In genomic region chr2:8541223-8541622, GRCh38 we compare ENCODE assay signal across 15 cellular contexts.
DNase-seq lines count a peak whose midpoint lies in the region; ATAC-seq and TF ChIP-seq lines count a peak whose summit lies in the region.
"Had no signal": no experiment of that assay in that cellular context is flagged by ENCODE, and none has a peak within 500 bp of the region (broad histone marks: within the 10 kb centered on the region; RNA-seq: fewer than 3 reads in every experiment).

No MANE protein-coding gene starts in this region.

- TF ChIP-seq CTCF in upper lobe of right lung (IDR thresholded peaks at IDR 0.05), result no peak

- peak overlapping the region; percentile 2 for H3K4me3 Mint-ChIP-seq in activated T-cell treated with anti-CD3 and anti-CD28 coated beads, Interleukin-2, amount 50 U/mL, for 4 hours
- no peak overlapping the region for H3K4me3 Mint-ChIP-seq in dendritic cell treated with granulocyte-macrophage colony-stimulating factor and Interleukin-4, amounts not matched to agents 40 ng/mL and 50 ng/mL, for 4 days
- peak overlapping the region; percentile 80 for H3K4me3 Mint-ChIP-seq in stimulated activated effector memory CD8-positive, alpha-beta T cell treated with anti-CD3 and anti-CD28 coated beads, Interleukin-12 subunit alpha, Interleukin-12 subunit beta, amount 100 ng/mL, for 72 hours

- no peaks in the 10 kb centered on the region for H3K9me3 Mint-ChIP-seq in activated T-cell treated with anti-CD3 and anti-CD28 coated beads, Interleukin-2, amount 50 U/mL, for 4 hours
- H3K9me3 Mint-ChIP-seq in dendritic cell treated with granulocyte-macrophage colony-stimulating factor and Interleukin-4, amounts not matched to agents 40 ng/mL and 50 ng/mL, for 4 days, result no peaks in the 10 kb centered on the region
- no peaks in the 10 kb centered on the region for H3K9me3 Mint-ChIP-seq in stimulated activated effector memory CD8-positive, alpha-beta T cell treated with anti-CD3 and anti-CD28 coated beads, Interleukin-12 subunit alpha, Interleukin-12 subunit beta, amount 100 ng/mL, for 72 hours

- H3K4me3 ChIP-seq in SJCRH30, result no peak overlapping the region
- no peak overlapping the region for H3K4me3 ChIP-seq in upper lobe of right lung
- H3K4me3 ChIP-seq: sigmoid colon, uterus had no signal

- H3K4me1 Mint-ChIP-seq in activated T-cell treated with anti-CD3 and anti-CD28 coated beads, Interleukin-2, amount 50 U/mL, for 4 hours (ENCODE audit: low read depth), result peaks cover 85% of the 10 kb centered on the region
- peaks cover 100% of the 10 kb centered on the region for H3K4me1 Mint-ChIP-seq in dendritic cell treated with granulocyte-macrophage colony-stimulating factor and Interleukin-4, amounts not matched to agents 40 ng/mL and 50 ng/mL, for 4 days (ENCODE audit: low read depth)
- H3K4me1 Mint-ChIP-seq in stimulated activated effector memory CD8-positive, alpha-beta T cell treated with anti-CD3 and anti-CD28 coated beads, Interleukin-12 subunit alpha, Interleukin-12 subunit beta, amount 100 ng/mL, for 72 hours, result peaks cover 94% of the 10 kb centered on the region

- H3K27me3 ChIP-seq in SJCRH30 (no peaks in the 10 kb centered on the region), upper lobe of right lung (no peaks in the 10 kb centered on the region)
- H3K27me3 ChIP-seq: sigmoid colon, uterus had no signal

- peaks cover 43% of the 10 kb centered on the region for H3K4me1 ChIP-seq in SJCRH30
- peaks cover 57% of the 10 kb centered on the region for H3K4me1 ChIP-seq in upper lobe of right lung

- no peak for ATAC-seq in activated T-cell treated with anti-CD3 and anti-CD28 coated beads, Interleukin-2, amount 50 U/mL, for 4 hours
- no peak for ATAC-seq in stimulated activated effector memory CD8-positive, alpha-beta T cell treated with anti-CD3 and anti-CD28 coated beads, Interleukin-12 subunit alpha, Interleukin-12 subunit beta, amount 100 ng/mL, for 72 hours
- no peak for ATAC-seq in upper lobe of right lung
- ATAC-seq in GM19397 (IDR thresholded peaks at IDR 0.05; ENCODE audit: unreplicated experiment), result no peak

- no peaks in the 10 kb centered on the region for H3K36me3 Mint-ChIP-seq in activated T-cell treated with anti-CD3 and anti-CD28 coated beads, Interleukin-2, amount 50 U/mL, for 4 hours (ENCODE audit: insufficient read depth)
- H3K36me3 Mint-ChIP-seq in dendritic cell treated with granulocyte-macrophage colony-stimulating factor and Interleukin-4, amounts not matched to agents 40 ng/mL and 50 ng/mL, for 4 days (ENCODE audit: low read depth), result no peaks in the 10 kb centered on the region
- H3K36me3 Mint-ChIP-seq in stimulated activated effector memory CD8-positive, alpha-beta T cell treated with anti-CD3 and anti-CD28 coated beads, Interleukin-12 subunit alpha, Interleukin-12 subunit beta, amount 100 ng/mL, for 72 hours, result peaks cover 33% of the 10 kb centered on the region

- peak overlapping the region; percentile 95 for H3K27ac Mint-ChIP-seq in dendritic cell treated with granulocyte-macrophage colony-stimulating factor and Interleukin-4, amounts not matched to agents 40 ng/mL and 50 ng/mL, for 4 days
- H3K27ac Mint-ChIP-seq in stimulated activated effector memory CD8-positive, alpha-beta T cell treated with anti-CD3 and anti-CD28 coated beads, Interleukin-12 subunit alpha, Interleukin-12 subunit beta, amount 100 ng/mL, for 72 hours, result peak overlapping the region; percentile 98

- H3K9me3 ChIP-seq in SJCRH30 (replicated peaks) (no peaks in the 10 kb centered on the region), upper lobe of right lung (no peaks in the 10 kb centered on the region)
- H3K9me3 ChIP-seq: sigmoid colon, uterus had no signal

- no peak overlapping the region for H3K27ac ChIP-seq in SJCRH30
- no peak overlapping the region for H3K27ac ChIP-seq in upper lobe of right lung
- H3K27ac ChIP-seq: sigmoid colon, uterus had no signal

- no peak for DNase-seq in activated T-cell treated with anti-CD3 and anti-CD28 coated beads, Interleukin-2, amount 50 U/mL, for 4 hours
- no peak for DNase-seq in activated T-cell treated with anti-CD3 and anti-CD28 coated beads, Interleukin-2, amount 50 U/mL, for 1 hour
- DNase-seq in SJCRH30 (peak; percentile 48 to 73), upper lobe of right lung (no peak)
- DNase-seq in stimulated activated effector memory CD8-positive, alpha-beta T cell treated with anti-CD3 and anti-CD28 coated beads, Interleukin-12 subunit alpha, Interleukin-12 subunit beta, amount 100 ng/mL, for 72 hours (ENCODE audit: low spot score in 2 of 2), result no peak
- DNase-seq in NK-92 treated with Interleukin-12 subunit alpha and Interleukin-12 subunit beta, amount 100 ng/mL, for 24 hours (lab: John Stamatoyannopoulos, UW), result no peak
- DNase-seq: ACHN; effector CD8-positive, alpha-beta T cell; H7; MV-4-11; sigmoid colon; stimulated activated CD4-positive, alpha-beta T cell treated with anti-CD3 and anti-CD28 coated beads, Interleukin-4, amount 100 ng/mL, for 24 hours had no signal

- intact Hi-C loops in dendritic cell treated with granulocyte-macrophage colony-stimulating factor and Interleukin-4, amounts not matched to agents 40 ng/mL and 50 ng/mL, for 4 days (cut with micrococcal nuclease), result no loop called here
- intact Hi-C loops in upper lobe of right lung (cut with DNase I), result no loop called here

- H3K36me3 ChIP-seq in SJCRH30 (no peaks in the 10 kb centered on the region), upper lobe of right lung (no peaks in the 10 kb centered on the region)
- H3K36me3 ChIP-seq: sigmoid colon, uterus had no signal

- H3K27me3 Mint-ChIP-seq in activated T-cell treated with anti-CD3 and anti-CD28 coated beads, Interleukin-2, amount 50 U/mL, for 4 hours (ENCODE audit: low read depth), result no peaks in the 10 kb centered on the region
- no peaks in the 10 kb centered on the region for H3K27me3 Mint-ChIP-seq in dendritic cell treated with granulocyte-macrophage colony-stimulating factor and Interleukin-4, amounts not matched to agents 40 ng/mL and 50 ng/mL, for 4 days

Comparison
In these comparisons a context has a peak if more than half of its experiments do, and no peak if none do; other contexts are left out.
1. DNase-seq: peak in SJCRH30 (2 of 2); none in activated T-cell treated with anti-CD3 and anti-CD28 coated beads, Interleukin-2, amount 50 U/mL, for 4 hours (single experiment), activated T-cell treated with anti-CD3 and anti-CD28 coated beads, Interleukin-2, amount 50 U/mL, for 1 hour (single experiment), stimulated activated effector memory CD8-positive, alpha-beta T cell treated with anti-CD3 and anti-CD28 coated beads, Interleukin-12 subunit alpha, Interleukin-12 subunit beta, amount 100 ng/mL, for 72 hours (0 of 2), NK-92 treated with Interleukin-12 subunit alpha and Interleukin-12 subunit beta, amount 100 ng/mL, for 24 hours (single experiment) and upper lobe of right lung (single experiment).